ENCODE assay signal across 19 cellular contexts in the genomic region with DNA sequence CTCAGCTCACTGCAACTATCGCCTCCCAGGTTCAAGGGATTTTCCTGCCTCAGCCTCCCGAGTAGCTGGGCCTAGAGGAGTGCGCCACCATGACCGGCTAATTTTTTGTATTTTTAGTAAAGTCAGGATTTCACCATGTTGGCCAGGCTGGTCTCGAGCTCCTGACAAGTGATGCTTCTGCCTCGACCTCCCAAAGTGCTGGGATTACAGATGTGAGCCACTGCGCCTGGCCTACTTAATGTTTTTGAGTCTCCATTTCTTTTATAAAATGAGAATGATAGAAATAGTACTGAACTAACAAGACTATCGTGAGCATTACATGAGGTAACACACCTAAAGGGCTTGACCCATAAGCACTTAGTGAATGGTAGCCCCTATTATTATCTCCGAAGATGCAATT. TPM values are rescaled to one million over a fixed set of nuclear protein-coding genes. Genes with fewer than 3 reads are reported as not detected.
DNase-seq lines count a peak whose midpoint lies in the region; ATAC-seq, FAIRE-seq and TF ChIP-seq lines count a peak whose summit lies in the region.
"Had no signal": no experiment of that assay in that cellular context is flagged by ENCODE, and none has a peak within 500 bp of the region (broad histone marks: within the 10 kb centered on the region; RNA-seq: fewer than 3 reads in every experiment).

No MANE protein-coding gene starts in this region.

- peaks cover 4% of the 10 kb centered on the region; the same call in 1 of the 2 replicates for H3K79me2 ChIP-seq in GM23338 (replicated peaks; ENCODE audit: insufficient read depth)
- no peaks in the 10 kb centered on the region for H3K79me2 ChIP-seq in SU-DHL-6 (ENCODE audit: insufficient read depth, low read length)

- TF ChIP-seq CTCF in GM23338 (conservative IDR thresholded peaks at IDR 0.05; ENCODE audit: low read depth in 2 of 2) (no peak), SU-DHL-6 (IDR thresholded peaks at IDR 0.05; ENCODE audit: insufficient read depth, low read length, poor library complexity, severe bottlenecking) (no peak), osteocyte (IDR thresholded peaks at IDR 0.05) (no peak)

- peaks cover 30% of the 10 kb centered on the region for H3K27me3 Mint-ChIP-seq in GM23338 (ENCODE audit: insufficient read depth, low read depth, poor library complexity)
- no peaks in the 10 kb centered on the region for H3K27me3 Mint-ChIP-seq in osteocyte (ENCODE audit: unreplicated experiment)
- H3K27me3 Mint-ChIP-seq: stimulated activated naive CD8-positive, alpha-beta T cell treated with anti-CD3 and anti-CD28 coated beads, Interleukin-15, Interleukin-2, amounts not matched to agents 100 ng/mL and 50 ng/mL, for 24 hours had no signal

- H3K36me3 Mint-ChIP-seq in GM23338 (ENCODE audit: low read depth), result peaks cover 30% of the 10 kb centered on the region
- peaks cover 9% of the 10 kb centered on the region for H3K36me3 Mint-ChIP-seq in osteocyte (ENCODE audit: unreplicated experiment)

- H3F3A ChIP-seq in GM23338 (replicated peaks; ENCODE audit: low read depth) (peaks cover 18% of the 10 kb centered on the region), SU-DHL-6 (ENCODE audit: insufficient read depth) (peaks cover 15% of the 10 kb centered on the region)

- no peaks in the 10 kb centered on the region for H3K9me2 ChIP-seq in GM23338 (ENCODE audit: insufficient read depth)
- no peaks in the 10 kb centered on the region for H3K9me2 ChIP-seq in SU-DHL-6 (replicated peaks; ENCODE audit: insufficient read depth, low read length)
- H3K9me2 ChIP-seq: SK-N-SH had no signal

- H3K36me3 ChIP-seq in GM23338 (ENCODE audit: insufficient read depth), result peaks cover 5% of the 10 kb centered on the region; the same call in 1 of the 2 replicates
- H3K36me3 ChIP-seq in SU-DHL-6 (ENCODE audit: low read length), result peaks cover 5% of the 10 kb centered on the region; the same call in 1 of the 2 replicates
- peaks cover 24% of the 10 kb centered on the region for H3K36me3 ChIP-seq in iPS-18a (ENCODE audit: control insufficient read depth, low read depth, low read length)
- H3K36me3 ChIP-seq: BLaER1 had no signal

- H3K4me2 ChIP-seq in GM23338 (peak overlapping the region; percentile 59; the same call in 1 of the 2 replicates), SU-DHL-6 (ENCODE audit: low read depth, low read length, poor library complexity, severe bottlenecking) (peak overlapping the region; percentile 50)

- H3K9me3 ChIP-seq in SU-DHL-6 (ENCODE audit: insufficient read depth, low read length), result no peaks in the 10 kb centered on the region
- no peaks in the 10 kb centered on the region for H3K9me3 ChIP-seq in iPS-18a (ENCODE audit: control insufficient read depth, low read depth, low read length)
- H3K9me3 ChIP-seq: BLaER1, SK-N-SH had no signal

- H3K27ac Mint-ChIP-seq in GM23338, result peak overlapping the region; percentile 100
- peak overlapping the region; percentile 98 for H3K27ac Mint-ChIP-seq in osteocyte (ENCODE audit: unreplicated experiment)
- H3K27ac Mint-ChIP-seq: stimulated activated naive CD8-positive, alpha-beta T cell treated with anti-CD3 and anti-CD28 coated beads, Interleukin-15, Interleukin-2, amounts not matched to agents 100 ng/mL and 50 ng/mL, for 24 hours had no signal

- H3K4me3 Mint-ChIP-seq in GM23338 (no peak overlapping the region; the same call in 2 of the 3 replicates), osteocyte (ENCODE audit: unreplicated experiment) (no peak overlapping the region)
- H3K4me3 Mint-ChIP-seq: stimulated activated naive CD8-positive, alpha-beta T cell treated with anti-CD3 and anti-CD28 coated beads, Interleukin-15, Interleukin-2, amounts not matched to agents 100 ng/mL and 50 ng/mL, for 24 hours had no signal

- H3K27ac ChIP-seq in GM23338 (ENCODE audit: low read depth) (peak overlapping the region; percentile 99), SU-DHL-6 (ENCODE audit: low read depth, low read length) (peak overlapping the region; percentile 89), iPS-18a (ENCODE audit: low read length) (peak overlapping the region; percentile 45)
- H3K27ac ChIP-seq: BLaER1 had no signal

- H3K4me3 ChIP-seq in GM23338 (no peak overlapping the region), SU-DHL-6 (ENCODE audit: insufficient read depth, low read length, poor library complexity, severe bottlenecking) (no peak overlapping the region), iPS-18a (ENCODE audit: low read length) (no peak overlapping the region)
- H3K4me3 ChIP-seq: BLaER1, lung had no signal

- H3K9ac ChIP-seq in SU-DHL-6 (ENCODE audit: low read length) (0 out of 2 replicates have a peak overlapping the region, but pooled peaks have one; percentile 2), iPS-18a (ENCODE audit: low read length) (peak overlapping the region; percentile 4)
- H3K9ac ChIP-seq: BLaER1 had no signal

- H3K27me3 ChIP-seq in GM23338 (ENCODE audit: insufficient read depth) (no peaks in the 10 kb centered on the region), SU-DHL-6 (ENCODE audit: low read length) (no peaks in the 10 kb centered on the region), iPS-18a (ENCODE audit: control insufficient read depth, insufficient read depth, low read length) (no peaks in the 10 kb centered on the region)
- H3K27me3 ChIP-seq: BLaER1 had no signal

- ATAC-seq in GM23338, result no peak
- ATAC-seq in GM18502 (IDR thresholded peaks at IDR 0.05; ENCODE audit: poor library complexity, unreplicated experiment), result no peak

- no peak for DNase-seq in GM23338 (ENCODE audit: low spot score)
- DNase-seq in osteocyte (ENCODE audit: extremely low spot score, unreplicated experiment), result no peak
- DNase-seq in RCC 7860 (ENCODE audit: low spot score), result no peak
- no peak for DNase-seq in stimulated activated CD4-positive, alpha-beta T cell treated with anti-CD3 and anti-CD28 coated beads, Interleukin-4, amount 100 ng/mL, for 1 hour
- no peak for DNase-seq in GM03348 (ENCODE audit: low spot score)
- DNase-seq: activated effector memory CD4-positive, alpha-beta T cell treated with Interleukin-2 at 50 U/mL for 16 hours; aorta; DMS79; H7; occipital lobe; SK-N-SH; small intestine had no signal

- peaks cover 61% of the 10 kb centered on the region for H3K4me1 Mint-ChIP-seq in GM23338
- peaks cover 62% of the 10 kb centered on the region for H3K4me1 Mint-ChIP-seq in osteocyte (ENCODE audit: unreplicated experiment)

- H2AFZ ChIP-seq in GM23338, result no peak overlapping the region
- H2AFZ ChIP-seq in SU-DHL-6 (ENCODE audit: low read depth, low read length, severe bottlenecking), result no peak overlapping the region

- H3K9me3 Mint-ChIP-seq in GM23338, result no peaks in the 10 kb centered on the region
- no peaks in the 10 kb centered on the region for H3K9me3 Mint-ChIP-seq in osteocyte (ENCODE audit: unreplicated experiment)
- H3K9me3 Mint-ChIP-seq: stimulated activated naive CD8-positive, alpha-beta T cell treated with anti-CD3 and anti-CD28 coated beads, Interleukin-15, Interleukin-2, amounts not matched to agents 100 ng/mL and 50 ng/mL, for 24 hours had no signal

- peaks cover 37% of the 10 kb centered on the region for H3K4me1 ChIP-seq in GM23338 (ENCODE audit: insufficient read depth)
- peaks cover 41% of the 10 kb centered on the region for H3K4me1 ChIP-seq in iPS-18a (ENCODE audit: control insufficient read depth, low read depth, low read length)

- no peak for FAIRE-seq in RCC 7860 (lab: Jason Lieb, UNC)
- FAIRE-seq: small intestine had no signal

- H4K20me1 ChIP-seq in GM23338 (replicated peaks; ENCODE audit: insufficient read depth), result no peaks in the 10 kb centered on the region
- no peaks in the 10 kb centered on the region for H4K20me1 ChIP-seq in SU-DHL-6 (ENCODE audit: low read depth, low read length)

TF ChIP-seq in GM23338, 12 proteins besides CTCF, POLR2A, EP300 and RAD21 (continues in another document):
- no peak for TF ChIP-seq STAT1 (IDR thresholded peaks at IDR 0.05; ENCODE audit: unreplicated experiment)
- TF ChIP-seq POLR2AphosphoS5 (IDR thresholded peaks at IDR 0.05; ENCODE audit: low read depth), result no peak
- TF ChIP-seq ZNF114 (CRISPR knock-in tag; IDR thresholded peaks at IDR 0.05), result no peak
- TF ChIP-seq JUNB (IDR thresholded peaks at IDR 0.05; ENCODE audit: unreplicated experiment), result no peak
- no peak for TF ChIP-seq REST (IDR thresholded peaks at IDR 0.05; ENCODE audit: unreplicated experiment)

RNA-seq across cellular contexts. Expression of gene NUAK2, which starts 21.4 kb away (rescaled TPM):
- 10.4 and 15.3 TPM in 2 replicates for total RNA-seq in GM23338 (2014; rRNA removed; shearing (Covaris generic))
- polyA plus RNA-seq in GM23338 (2016; fragmentation: Nextera tagmentation; extraction: Ambion mirVana), result 7.7 and 7.8 TPM in 2 replicates
- 4.3 and 4.5 TPM in 2 replicates for total RNA-seq in osteocyte

RNA-seq across cellular contexts. Expression of gene KLHDC8A, which starts 56.6 kb away (rescaled TPM):
- 2.4 and 2.8 TPM in 2 replicates for total RNA-seq in GM23338 (2014; rRNA removed; shearing (Covaris generic))
- polyA plus RNA-seq in GM23338 (2016; fragmentation: Nextera tagmentation; extraction: Ambion mirVana), result 1.3 and 1.7 TPM in 2 replicates
- not detected in 2 replicates for total RNA-seq in osteocyte
- total RNA-seq: dermis microvascular lymphatic vessel endothelial cell had no signal
- polyA plus RNA-seq: aorta had no signal

Comparison
In these comparisons a context has a peak if more than half of its experiments do, and no peak if none do; other contexts are left out.
1. H3K27ac ChIP-seq: peak in every context shown above with its lines; median percentile 99 in GM23338; 89 in SU-DHL-6; 45 in iPS-18a.